ENCODE assay signal across 1 cellular context in genomic region chr2:234978466-234979203, GRCh38.
TF ChIP-seq lines count a peak whose summit lies in the region.

No MANE protein-coding gene starts in this region.

TF ChIP-seq in HepG2, 621 proteins besides CTCF, POLR2A, EP300 and RAD21 (continued from another document and continues in another):
- TF ChIP-seq ZNF530 (CRISPR knock-in tag; IDR thresholded peaks at IDR 0.05; ENCODE audit: low read depth) (no peak), ZNF263 (CRISPR knock-in tag; IDR thresholded peaks at IDR 0.05) (no peak; the same call in 1 of the 2 replicates), ZZZ3 (CRISPR knock-in tag; IDR thresholded peaks at IDR 0.05; ENCODE audit: borderline replicate concordance) (no peak), NCOA5 (CRISPR knock-in tag; IDR thresholded peaks at IDR 0.05) (no peak), JUN (CRISPR knock-in tag; IDR thresholded peaks at IDR 0.05) (no peak), ZNF652 (CRISPR knock-in tag; IDR thresholded peaks at IDR 0.05; ENCODE audit: borderline replicate concordance, low read depth) (no peak), ARNT2 (CRISPR knock-in tag; IDR thresholded peaks at IDR 0.05; ENCODE audit: low read depth) (no peak), ZBTB37 (CRISPR knock-in tag; IDR thresholded peaks at IDR 0.05) (no peak), ZNF512B (CRISPR knock-in tag; IDR thresholded peaks at IDR 0.05; ENCODE audit: borderline replicate concordance) (0 out of 2 replicates have a peak, but pooled peaks have one; percentile 20), ARID2 (CRISPR knock-in tag; IDR thresholded peaks at IDR 0.05; ENCODE audit: borderline replicate concordance) (no peak), ZNF740 (CRISPR knock-in tag; IDR thresholded peaks at IDR 0.05) (no peak), ZNF567 (CRISPR knock-in tag; IDR thresholded peaks at IDR 0.05; ENCODE audit: borderline replicate concordance) (no peak), SRY (CRISPR knock-in tag; IDR thresholded peaks at IDR 0.05) (no peak), AHR (CRISPR knock-in tag; IDR thresholded peaks at IDR 0.05) (peak; percentile 33; the same call in 1 of the 2 replicates), HOXA7 (CRISPR knock-in tag; IDR thresholded peaks at IDR 0.05) (no peak), ZFP36L1 (CRISPR knock-in tag; IDR thresholded peaks at IDR 0.05) (no peak), ZNF10 (CRISPR knock-in tag; IDR thresholded peaks at IDR 0.05; ENCODE audit: borderline replicate concordance, low read depth) (no peak), ETV5 (CRISPR knock-in tag; IDR thresholded peaks at IDR 0.05; ENCODE audit: borderline replicate concordance) (0 out of 2 replicates have a peak, but pooled peaks have one; percentile 2), ZNF747 (CRISPR knock-in tag; IDR thresholded peaks at IDR 0.05; ENCODE audit: borderline replicate concordance) (0 out of 2 replicates have a peak, but pooled peaks have one; percentile 41), TARDBP (CRISPR knock-in tag; IDR thresholded peaks at IDR 0.05) (0 out of 2 replicates have a peak, but pooled peaks have one; percentile 21), MIER3 (CRISPR knock-in tag; IDR thresholded peaks at IDR 0.05; ENCODE audit: borderline replicate concordance) (0 out of 2 replicates have a peak, but pooled peaks have one; percentile 33), U2AF2 (IDR thresholded peaks at IDR 0.05; ENCODE audit: low read depth, low read length) (no peak), ZFP36L2 (CRISPR knock-in tag; IDR thresholded peaks at IDR 0.05) (no peak), RARG (CRISPR knock-in tag; IDR thresholded peaks at IDR 0.05; ENCODE audit: low read depth) (no peak), BRD4 (CRISPR knock-in tag; IDR thresholded peaks at IDR 0.05) (0 out of 2 replicates have a peak, but pooled peaks have one; percentile 28), ZFY (CRISPR knock-in tag; IDR thresholded peaks at IDR 0.05) (no peak), ZSCAN21 (CRISPR knock-in tag; IDR thresholded peaks at IDR 0.05; ENCODE audit: borderline replicate concordance) (0 out of 2 replicates have a peak, but pooled peaks have one; percentile 46), SNRNP70 (IDR thresholded peaks at IDR 0.05; ENCODE audit: low read depth, low read length) (no peak), EHMT2 (IDR thresholded peaks at IDR 0.05; ENCODE audit: borderline replicate concordance, low read depth, low read length) (no peak), ZNF776 (CRISPR knock-in tag; IDR thresholded peaks at IDR 0.05) (peak; percentile 68; the same call in 1 of the 2 replicates), SOX6 (IDR thresholded peaks at IDR 0.05) (no peak), SOX6 (CRISPR knock-in tag; IDR thresholded peaks at IDR 0.05) (peak; percentile 66), PLSCR1 (CRISPR knock-in tag; IDR thresholded peaks at IDR 0.05; ENCODE audit: borderline replicate concordance) (no peak), ZNF616 (CRISPR knock-in tag; IDR thresholded peaks at IDR 0.05; ENCODE audit: low read depth) (no peak), ZHX2 (IDR thresholded peaks at IDR 0.05; ENCODE audit: low read depth) (no peak), ZHX2 (CRISPR knock-in tag; IDR thresholded peaks at IDR 0.05; ENCODE audit: borderline replicate concordance) (no peak), ZNF30 (CRISPR knock-in tag; IDR thresholded peaks at IDR 0.05) (no peak), NFE2L2 (IDR thresholded peaks at IDR 0.05; ENCODE audit: low read length) (no peak), HNRNPH1 (optimal IDR thresholded peaks at IDR 0.05; ENCODE audit: low read depth, low read length) (no peak), SOX5 (CRISPR knock-in tag; IDR thresholded peaks at IDR 0.05; ENCODE audit: borderline replicate concordance) (no peak), RFX3 (CRISPR knock-in tag; IDR thresholded peaks at IDR 0.05) (no peak)
- TF ChIP-seq, protein P1, sequence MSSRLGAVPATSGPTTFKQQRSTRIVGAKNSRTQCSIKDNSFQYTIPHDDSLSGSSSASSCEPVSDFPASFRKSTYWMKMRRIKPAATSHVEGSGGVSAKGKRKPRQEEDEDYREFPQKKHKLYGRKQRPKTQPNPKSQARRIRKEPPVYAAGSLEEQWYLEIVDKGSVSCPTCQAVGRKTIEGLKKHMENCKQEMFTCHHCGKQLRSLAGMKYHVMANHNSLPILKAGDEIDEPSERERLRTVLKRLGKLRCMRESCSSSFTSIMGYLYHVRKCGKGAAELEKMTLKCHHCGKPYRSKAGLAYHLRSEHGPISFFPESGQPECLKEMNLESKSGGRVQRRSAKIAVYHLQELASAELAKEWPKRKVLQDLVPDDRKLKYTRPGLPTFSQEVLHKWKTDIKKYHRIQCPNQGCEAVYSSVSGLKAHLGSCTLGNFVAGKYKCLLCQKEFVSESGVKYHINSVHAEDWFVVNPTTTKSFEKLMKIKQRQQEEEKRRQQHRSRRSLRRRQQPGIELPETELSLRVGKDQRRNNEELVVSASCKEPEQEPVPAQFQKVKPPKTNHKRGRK (CRISPR knock-in tag; IDR thresholded peaks at IDR 0.05), result no peak
- TF ChIP-seq, protein P2, sequence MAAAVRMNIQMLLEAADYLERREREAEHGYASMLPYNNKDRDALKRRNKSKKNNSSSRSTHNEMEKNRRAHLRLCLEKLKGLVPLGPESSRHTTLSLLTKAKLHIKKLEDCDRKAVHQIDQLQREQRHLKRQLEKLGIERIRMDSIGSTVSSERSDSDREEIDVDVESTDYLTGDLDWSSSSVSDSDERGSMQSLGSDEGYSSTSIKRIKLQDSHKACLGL (CRISPR knock-in tag; IDR thresholded peaks at IDR 0.05), result no peak
- TF ChIP-seq, protein P3, sequence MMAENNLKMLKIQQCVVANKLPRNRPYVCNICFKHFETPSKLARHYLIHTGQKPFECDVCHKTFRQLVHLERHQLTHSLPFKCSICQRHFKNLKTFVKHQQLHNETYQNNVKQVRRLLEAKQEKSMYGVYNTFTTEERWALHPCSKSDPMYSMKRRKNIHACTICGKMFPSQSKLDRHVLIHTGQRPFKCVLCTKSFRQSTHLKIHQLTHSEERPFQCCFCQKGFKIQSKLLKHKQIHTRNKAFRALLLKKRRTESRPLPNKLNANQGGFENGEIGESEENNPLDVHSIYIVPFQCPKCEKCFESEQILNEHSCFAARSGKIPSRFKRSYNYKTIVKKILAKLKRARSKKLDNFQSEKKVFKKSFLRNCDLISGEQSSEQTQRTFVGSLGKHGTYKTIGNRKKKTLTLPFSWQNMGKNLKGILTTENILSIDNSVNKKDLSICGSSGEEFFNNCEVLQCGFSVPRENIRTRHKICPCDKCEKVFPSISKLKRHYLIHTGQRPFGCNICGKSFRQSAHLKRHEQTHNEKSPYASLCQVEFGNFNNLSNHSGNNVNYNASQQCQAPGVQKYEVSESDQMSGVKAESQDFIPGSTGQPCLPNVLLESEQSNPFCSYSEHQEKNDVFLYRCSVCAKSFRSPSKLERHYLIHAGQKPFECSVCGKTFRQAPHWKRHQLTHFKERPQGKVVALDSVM (CRISPR knock-in tag; IDR thresholded peaks at IDR 0.05), result no peak
- TF ChIP-seq, protein P4, sequence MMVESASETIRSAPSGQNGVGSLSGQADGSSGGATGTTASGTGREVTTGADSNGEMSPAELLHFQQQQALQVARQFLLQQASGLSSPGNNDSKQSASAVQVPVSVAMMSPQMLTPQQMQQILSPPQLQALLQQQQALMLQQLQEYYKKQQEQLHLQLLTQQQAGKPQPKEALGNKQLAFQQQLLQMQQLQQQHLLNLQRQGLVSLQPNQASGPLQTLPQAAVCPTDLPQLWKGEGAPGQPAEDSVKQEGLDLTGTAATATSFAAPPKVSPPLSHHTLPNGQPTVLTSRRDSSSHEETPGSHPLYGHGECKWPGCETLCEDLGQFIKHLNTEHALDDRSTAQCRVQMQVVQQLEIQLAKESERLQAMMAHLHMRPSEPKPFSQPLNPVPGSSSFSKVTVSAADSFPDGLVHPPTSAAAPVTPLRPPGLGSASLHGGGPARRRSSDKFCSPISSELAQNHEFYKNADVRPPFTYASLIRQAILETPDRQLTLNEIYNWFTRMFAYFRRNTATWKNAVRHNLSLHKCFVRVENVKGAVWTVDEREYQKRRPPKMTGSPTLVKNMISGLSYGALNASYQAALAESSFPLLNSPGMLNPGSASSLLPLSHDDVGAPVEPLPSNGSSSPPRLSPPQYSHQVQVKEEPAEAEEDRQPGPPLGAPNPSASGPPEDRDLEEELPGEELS (CRISPR knock-in tag; IDR thresholded peaks at IDR 0.05), result no peak
- TF ChIP-seq, protein P5, sequence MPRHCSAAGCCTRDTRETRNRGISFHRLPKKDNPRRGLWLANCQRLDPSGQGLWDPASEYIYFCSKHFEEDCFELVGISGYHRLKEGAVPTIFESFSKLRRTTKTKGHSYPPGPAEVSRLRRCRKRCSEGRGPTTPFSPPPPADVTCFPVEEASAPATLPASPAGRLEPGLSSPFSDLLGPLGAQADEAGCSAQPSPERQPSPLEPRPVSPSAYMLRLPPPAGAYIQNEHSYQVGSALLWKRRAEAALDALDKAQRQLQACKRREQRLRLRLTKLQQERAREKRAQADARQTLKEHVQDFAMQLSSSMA (CRISPR knock-in tag; IDR thresholded peaks at IDR 0.05), result no peak
- TF ChIP-seq, protein P6, sequence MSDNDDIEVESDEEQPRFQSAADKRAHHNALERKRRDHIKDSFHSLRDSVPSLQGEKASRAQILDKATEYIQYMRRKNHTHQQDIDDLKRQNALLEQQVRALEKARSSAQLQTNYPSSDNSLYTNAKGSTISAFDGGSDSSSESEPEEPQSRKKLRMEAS (IDR thresholded peaks at IDR 0.05), result peak; percentile 24; the same call in 1 of the 2 replicates
